In genomic region chr10:133688441-133688912, GRCh38 we compare ENCODE assay signal across 8 cellular contexts.
DNase-seq lines count a peak whose midpoint lies in the region; ATAC-seq and TF ChIP-seq lines count a peak whose summit lies in the region.
"Not testable (repeated sequence)": the region's sequence is repeated elsewhere in the genome, so short reads cannot be mapped to it uniquely, and the experiment has no call there.

No MANE protein-coding gene starts in this region.

- H3K27ac ChIP-seq in gastroesophageal sphincter; aorta (ENCODE audit: low read depth in 1 of 2, low read length in 2 of 2): not testable (repeated sequence)

- H3K27me3 Mint-ChIP-seq in T-helper 17 cell; natural killer cell (ENCODE audit: low read depth in 2 of 2): not testable (repeated sequence)

- not testable (repeated sequence) for DNase-seq in T-helper 17 cell, natural killer cell, aorta

- H3K4me1 ChIP-seq in gastroesophageal sphincter; aorta (ENCODE audit: control insufficient read depth in 1 of 2, insufficient read depth in 2 of 2, low read length in 2 of 2): not testable (repeated sequence)

- H3K9me3 Mint-ChIP-seq in natural killer cell, result not testable (repeated sequence)

- not testable (repeated sequence) for H3K36me3 Mint-ChIP-seq in T-helper 17 cell (ENCODE audit: low read depth); natural killer cell

- not testable (repeated sequence) for H3K36me3 ChIP-seq in gastroesophageal sphincter; aorta (ENCODE audit: control insufficient read depth in 1 of 2, insufficient read depth in 2 of 2, low read length in 1 of 2)

- not testable (repeated sequence) for H3K27ac Mint-ChIP-seq in T-helper 17 cell, natural killer cell

- TF ChIP-seq EP300 in gastroesophageal sphincter (IDR thresholded peaks at IDR 0.05), result not testable (repeated sequence)

- not testable (repeated sequence) for H3K4me3 ChIP-seq in gastroesophageal sphincter; aorta (ENCODE audit: low read length in 2 of 2)

- H3K4me1 Mint-ChIP-seq in T-helper 17 cell, natural killer cell: not testable (repeated sequence)

- ATAC-seq in GM18909 (IDR thresholded peaks at IDR 0.05; ENCODE audit: poor library complexity, unreplicated experiment) (peak; percentile 35), GM21717 (IDR thresholded peaks at IDR 0.05; ENCODE audit: unreplicated experiment) (peak; percentile 12), HG02870 (IDR thresholded peaks at IDR 0.05; ENCODE audit: unreplicated experiment) (peak; percentile 19), HG03159 (IDR thresholded peaks at IDR 0.05; ENCODE audit: unreplicated experiment) (peak; percentile 26), T-helper 17 cell (peak; percentile 39), gastroesophageal sphincter (peak; percentile 62), natural killer cell (peak in 2 of 3 donors; percentile 26 to 67), aorta (ENCODE audit: low FRiP score) (peak; percentile 84)

- not testable (repeated sequence) for H3K9me3 ChIP-seq in T-helper 17 cell (ENCODE audit: control insufficient read depth, low read length, poor library complexity, severe bottlenecking); gastroesophageal sphincter; aorta (ENCODE audit: control insufficient read depth, low read length)

- TF ChIP-seq POLR2A in gastroesophageal sphincter (IDR thresholded peaks at IDR 0.05), result not testable (repeated sequence)

- intact Hi-C loops in natural killer cell (cut with micrococcal nuclease); aorta (cut with DNase I): not testable (repeated sequence)

- 0% methylated on average over 1 of the region's 5 CpGs for WGBS in gastroesophageal sphincter (ENCODE audit: low coverage in 1 of 2), 2 donors
- WGBS in aorta, 2 donors, result 40 to 50% methylated on average over 1 of the region's 5 CpGs

- H3K27me3 ChIP-seq in gastroesophageal sphincter; aorta (ENCODE audit: control insufficient read depth in 1 of 2, insufficient read depth in 2 of 2, low read length in 1 of 2): not testable (repeated sequence)

- H3K4me3 Mint-ChIP-seq in T-helper 17 cell, natural killer cell: not testable (repeated sequence)

- TF ChIP-seq CTCF in gastroesophageal sphincter (IDR thresholded peaks at IDR 0.05); natural killer cell (IDR thresholded peaks at IDR 0.05): not testable (repeated sequence)

Comparison
In these comparisons a context has a peak if more than half of its experiments do, and no peak if none do; other contexts are left out.
1. ATAC-seq: peak in every context shown above with its lines; median percentile 84 in aorta; 62 in gastroesophageal sphincter; 46 in natural killer cell; 39 in T-helper 17 cell; 35 in GM18909; 26 in HG03159; 19 in HG02870; 12 in GM21717.